Comparison of ENCODE assay signal across 9 cellular contexts in genomic region chr12:125983094-125983783, GRCh38.
DNase-seq lines count a peak whose midpoint lies in the region; ATAC-seq and TF ChIP-seq lines count a peak whose summit lies in the region.
"Had no signal": no experiment of that assay in that cellular context is flagged by ENCODE, and none has a peak within 500 bp of the region (broad histone marks: within the 10 kb centered on the region; RNA-seq: fewer than 3 reads in every experiment).

No MANE protein-coding gene starts in this region.

- H3K27ac Mint-ChIP-seq in brain = peak overlapping the region in 3 of 5 experiments; percentile 83 to 99 (median 89)
- H3K27ac Mint-ChIP-seq in endothelial cell (ENCODE audit: unreplicated experiment) = no peak overlapping the region

- H3K9me3 Mint-ChIP-seq in brain (peaks cover 0 to 73% (median 6%) of the 10 kb centered on the region in 5 experiments), endothelial cell (ENCODE audit: unreplicated experiment) (peaks cover 34% of the 10 kb centered on the region)

- DNase-seq in NCI-H2029 (lab: John Stamatoyannopoulos, UW) = peak; percentile 5
- no peak for DNase-seq in NCI-H2029 treated with DMSO at 0.1 percent for 48 hours (lab: John Stamatoyannopoulos, UW)
- DNase-seq in left kidney (ENCODE audit: low read depth, low spot score) = peak; percentile 97
- no peak for DNase-seq in endothelial cell (ENCODE audit: low spot score)
- no peak for DNase-seq in cerebellar nuclear complex (lab: John Stamatoyannopoulos, UW)

- H3K27me3 ChIP-seq in subcutaneous abdominal adipose tissue (ENCODE audit: control insufficient read depth in 5 of 5, insufficient read depth in 4 of 5, low read length in 5 of 5) = peaks cover 4 to 29% (median 16%) of the 10 kb centered on the region in 5 donors

- ATAC-seq in GM21528 (IDR thresholded peaks at IDR 0.05; ENCODE audit: low FRiP score, unreplicated experiment) = no peak

- no peaks in the 10 kb centered on the region for H3K36me3 ChIP-seq in subcutaneous abdominal adipose tissue (ENCODE audit: control insufficient read depth in 5 of 5, insufficient read depth in 5 of 5, low read length in 5 of 5)

- peaks cover 0 to 11% (median 8%) of the 10 kb centered on the region in 5 donors for H3K4me1 ChIP-seq in subcutaneous abdominal adipose tissue (ENCODE audit: control insufficient read depth in 5 of 5, insufficient read depth in 5 of 5, low read length in 5 of 5)

- no peaks in the 10 kb centered on the region for H3K9me3 ChIP-seq in subcutaneous abdominal adipose tissue (ENCODE audit: control insufficient read depth in 5 of 5, low read length in 5 of 5)

- H3K4me3 ChIP-seq in subcutaneous abdominal adipose tissue (ENCODE audit: low read depth in 1 of 5, low read length in 5 of 5) = peak overlapping the region in 3 of 5 donors; percentile 45 to 59 (median 51)

- H3K36me3 Mint-ChIP-seq in brain = no peaks in the 10 kb centered on the region
- peaks cover 13% of the 10 kb centered on the region for H3K36me3 Mint-ChIP-seq in endothelial cell (ENCODE audit: low read depth, unreplicated experiment)

- no peak for TF ChIP-seq CTCF in brain (conservative IDR thresholded peaks at IDR 0.05)
- TF ChIP-seq CTCF in endothelial cell (IDR thresholded peaks at IDR 0.05; ENCODE audit: unreplicated experiment) = no peak

- H3K4me3 Mint-ChIP-seq in brain (peak overlapping the region in 3 of 5 experiments; percentile 89 to 96 (median 91)), endothelial cell (ENCODE audit: unreplicated experiment) (no peak overlapping the region)
- H3K4me3 Mint-ChIP-seq: central memory CD8-positive, alpha-beta T cell had no signal

- no peak overlapping the region for H3K27ac ChIP-seq in subcutaneous abdominal adipose tissue (ENCODE audit: low read depth, low read length)

- no peak overlapping the region for H3K9ac ChIP-seq in subcutaneous abdominal adipose tissue (ENCODE audit: low read length in 5 of 5)

- peaks cover 10% of the 10 kb centered on the region for H3K27me3 Mint-ChIP-seq in brain
- peaks cover 12% of the 10 kb centered on the region for H3K27me3 Mint-ChIP-seq in endothelial cell (ENCODE audit: unreplicated experiment)

- H3K4me1 Mint-ChIP-seq in brain (peaks cover 17% of the 10 kb centered on the region), endothelial cell (ENCODE audit: unreplicated experiment) (no peaks in the 10 kb centered on the region)
- H3K4me1 Mint-ChIP-seq: central memory CD8-positive, alpha-beta T cell had no signal

Comparison
In these comparisons a context has a peak if more than half of its experiments do, and no peak if none do; other contexts are left out.
1. DNase-seq: peak in NCI-H2029 (single experiment) and left kidney (single experiment); none in NCI-H2029 treated with DMSO at 0.1 percent for 48 hours (single experiment), endothelial cell (single experiment) and cerebellar nuclear complex (0 of 2).